In genomic region chr3:105773291-105773690, GRCh38 we compare ENCODE assay signal across 16 cellular contexts.
"Had no signal": no experiment of that assay in that cellular context is flagged by ENCODE, and none has a peak within 500 bp of the region (broad histone marks: within the 10 kb centered on the region; RNA-seq: fewer than 3 reads in every experiment).

No MANE protein-coding gene starts in this region.

- H3K9me3 Mint-ChIP-seq: nephron progenitor cell; stimulated activated memory B cell treated with anti-CD40 and anti-IgM and Interleukin-4, amounts not matched to agents 10 μg/mL and 1 μg/mL and 100 μg/mL, for 72 hours had no signal

- H3K27ac Mint-ChIP-seq: mesothelial cell of epicardium, nephron progenitor cell had no signal

- H3K27me3 ChIP-seq: ascending aorta, tibial artery had no signal

- H3K4me1 ChIP-seq: ascending aorta, tibial artery had no signal

- DNase-seq: activated CD4-positive, alpha-beta T cell treated with anti-CD3 and anti-CD28 coated beads for 48 hours; activated gamma-delta T cell; hypothalamus; nephron progenitor cell; nucleus accumbens; stimulated activated CD4-positive, alpha-beta T cell treated with anti-CD3 and anti-CD28 coated beads, Interleukin-4, amount 100 ng/mL, for 24 hours; SW 1271; tibial artery had no signal

- H3K9me3 ChIP-seq: ascending aorta, tibial artery had no signal

- H3K4me3 ChIP-seq: ascending aorta, coronary artery, lung, smooth muscle cell, tibial artery had no signal

- ATAC-seq: left lobe of liver; sciatic nerve; stimulated activated memory B cell treated with anti-CD40 and anti-IgM and Interleukin-4, amounts not matched to agents 10 μg/mL and 1 μg/mL and 100 μg/mL, for 72 hours had no signal

- H3K27ac ChIP-seq: ascending aorta, coronary artery, tibial artery had no signal

- H3K4me1 Mint-ChIP-seq: nephron progenitor cell had no signal

- H3K4me3 Mint-ChIP-seq: mesothelial cell of epicardium; nephron progenitor cell; stimulated activated memory B cell treated with anti-CD40 and anti-IgM and Interleukin-4, amounts not matched to agents 10 μg/mL and 1 μg/mL and 100 μg/mL, for 72 hours had no signal

- H3K36me3 ChIP-seq: ascending aorta, tibial artery had no signal

- H3K27me3 Mint-ChIP-seq: stimulated activated memory B cell treated with anti-CD40 and anti-IgM and Interleukin-4, amounts not matched to agents 10 μg/mL and 1 μg/mL and 100 μg/mL, for 72 hours had no signal

- H3K4me2 ChIP-seq: smooth muscle cell had no signal
